2 cellular contexts compared by ENCODE assay signal in genomic region chr13:47835470-47836228, GRCh38.
TF ChIP-seq lines count a peak whose summit lies in the region.

No MANE protein-coding gene starts in this region.

TF ChIP-seq in IMR-90, 13 proteins besides CTCF, POLR2A, EP300 and RAD21:
- TF ChIP-seq ELK1 (IDR thresholded peaks at IDR 0.05; ENCODE audit: borderline replicate concordance, low read depth, low read length) (no peak), RCOR1 (IDR thresholded peaks at IDR 0.05; ENCODE audit: insufficient replicate concordance, low read length) (no peak)

TF ChIP-seq in SK-N-SH treated with all-trans-retinoic acid at 6 μM for 48 hours, 23 proteins besides CTCF, POLR2A, EP300 and RAD21:
- TF ChIP-seq CSRNP3 (CRISPR knock-in tag; IDR thresholded peaks at IDR 0.05) (no peak), TCF4 (CRISPR knock-in tag; IDR thresholded peaks at IDR 0.05; ENCODE audit: borderline replicate concordance) (no peak)
